8 cellular contexts compared by ENCODE assay signal in the genomic region with DNA sequence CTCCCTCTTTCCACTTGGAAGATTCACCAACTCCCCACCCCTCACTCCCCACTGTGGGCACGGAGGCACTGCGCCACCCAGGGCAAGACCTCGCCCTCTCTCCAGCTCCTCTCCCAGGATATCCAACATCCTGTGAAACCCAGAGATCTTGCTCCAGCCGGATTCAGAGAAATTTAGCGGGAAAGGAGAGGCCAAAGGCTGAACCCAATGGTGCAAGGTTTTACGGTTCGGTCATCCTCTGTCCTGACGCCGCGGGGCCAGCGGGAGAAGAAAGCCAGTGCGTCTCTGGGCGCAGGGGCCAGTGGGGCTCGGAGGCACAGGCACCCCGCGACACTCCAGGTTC. TPM values are rescaled to one million over a fixed set of nuclear protein-coding genes. Genes with fewer than 3 reads are reported as not detected.
DNase-seq lines count a peak whose midpoint lies in the region; ATAC-seq lines count a peak whose summit lies in the region.

No MANE protein-coding gene starts in this region.

- DNase-seq in central memory CD8-positive, alpha-beta T cell (ENCODE audit: low spot score in 2 of 2), result no peak
- DNase-seq in NCI-H2171 treated with DMSO at 0.1 percent for 48 hours (lab: John Stamatoyannopoulos, UW), result no peak
- no peak for DNase-seq in NCI-H1436 treated with DMSO at 0.1 percent for 48 hours (lab: John Stamatoyannopoulos, UW)
- no peak for DNase-seq in NCI-H146 treated with DMSO at 0.1 percent for 48 hours (lab: John Stamatoyannopoulos, UW; ENCODE audit: unreplicated experiment)

- H3K27me3 Mint-ChIP-seq in central memory CD8-positive, alpha-beta T cell, result no peaks in the 10 kb centered on the region

- peaks cover 42% of the 10 kb centered on the region for H3K36me3 Mint-ChIP-seq in central memory CD8-positive, alpha-beta T cell (ENCODE audit: insufficient read depth)

- 9% methylated on average over 16 of the region's 16 CpGs for WGBS in HUES64

- peak overlapping the region; percentile 87 for H3K4me3 Mint-ChIP-seq in central memory CD8-positive, alpha-beta T cell

- peaks cover 54% of the 10 kb centered on the region for H3K79me2 ChIP-seq in ACC112 (ENCODE audit: control insufficient read depth, insufficient read depth, low read length, unreplicated experiment)

- H3K9ac ChIP-seq in HUES64 (ENCODE audit: low read depth, low read length) (peak overlapping the region; percentile 77), mucosa of stomach (ENCODE audit: low read length) (peak overlapping the region; percentile 82)

- peaks cover 5% of the 10 kb centered on the region; the same call in 1 of the 2 replicates for H3K36me3 ChIP-seq in ACC112 (ENCODE audit: insufficient read depth, low read length)
- H3K36me3 ChIP-seq in HUES64 (ENCODE audit: insufficient read depth, low read length), result no peaks in the 10 kb centered on the region
- H3K36me3 ChIP-seq in mucosa of stomach (ENCODE audit: control insufficient read depth, insufficient read depth, low read length), result no peaks in the 10 kb centered on the region

- H3K9me3 ChIP-seq in HUES64 (ENCODE audit: insufficient read depth, low read depth, low read length) (no peaks in the 10 kb centered on the region), mucosa of stomach (ENCODE audit: control insufficient read depth, low read length) (no peaks in the 10 kb centered on the region)

- H3K27ac Mint-ChIP-seq in central memory CD8-positive, alpha-beta T cell (ENCODE audit: low read depth), result peak overlapping the region; percentile 75

- ATAC-seq in central memory CD8-positive, alpha-beta T cell (replicated peaks; ENCODE audit: extremely low read depth, poor library complexity, severe bottlenecking), result no peak
- no peak for ATAC-seq in HG03457 (IDR thresholded peaks at IDR 0.05; ENCODE audit: unreplicated experiment)

- H3K27me3 ChIP-seq in ACC112 (ENCODE audit: insufficient read depth, low read length) (no peaks in the 10 kb centered on the region), HUES64 (ENCODE audit: insufficient read depth, low read length) (peaks cover 50% of the 10 kb centered on the region), mucosa of stomach (ENCODE audit: control insufficient read depth, insufficient read depth, low read length) (no peaks in the 10 kb centered on the region)

- H3K4me1 Mint-ChIP-seq in central memory CD8-positive, alpha-beta T cell, result peaks cover 41% of the 10 kb centered on the region

- H3K4me1 ChIP-seq in ACC112 (ENCODE audit: control insufficient read depth, insufficient read depth, low read length, unreplicated experiment) (peaks cover 41% of the 10 kb centered on the region), HUES64 (ENCODE audit: insufficient read depth, low read length) (no peaks in the 10 kb centered on the region; the same call in 1 of the 2 replicates), mucosa of stomach (ENCODE audit: control insufficient read depth, insufficient read depth, low read length) (peaks cover 29% of the 10 kb centered on the region)

- peak overlapping the region; percentile 86 for H3K27ac ChIP-seq in ACC112 (ENCODE audit: low read depth, low read length)
- no peak overlapping the region for H3K27ac ChIP-seq in HUES64 (ENCODE audit: low read depth, low read length)

- peak overlapping the region; percentile 78 for H2AFZ ChIP-seq in ACC112 (ENCODE audit: low read length, unreplicated experiment)

- H3K4me3 ChIP-seq in ACC112 (ENCODE audit: low read depth, low read length), result peak overlapping the region; percentile 83
- H3K4me3 ChIP-seq in HUES64 (ENCODE audit: low read length), result peak overlapping the region; percentile 80
- peak overlapping the region; percentile 75 for H3K4me3 ChIP-seq in mucosa of stomach (ENCODE audit: low read length)

- H3K9me3 Mint-ChIP-seq in central memory CD8-positive, alpha-beta T cell, result no peaks in the 10 kb centered on the region

RNA-seq across cellular contexts. Expression of a gene that starts 0.4 kb away (rescaled TPM):
- polyA plus RNA-seq in HUES64 (2013, experiment 1 of 2), result 9.1 TPM
- 9.6 TPM for polyA plus RNA-seq in HUES64 (2013, experiment 2 of 2)
